In the genomic region with DNA sequence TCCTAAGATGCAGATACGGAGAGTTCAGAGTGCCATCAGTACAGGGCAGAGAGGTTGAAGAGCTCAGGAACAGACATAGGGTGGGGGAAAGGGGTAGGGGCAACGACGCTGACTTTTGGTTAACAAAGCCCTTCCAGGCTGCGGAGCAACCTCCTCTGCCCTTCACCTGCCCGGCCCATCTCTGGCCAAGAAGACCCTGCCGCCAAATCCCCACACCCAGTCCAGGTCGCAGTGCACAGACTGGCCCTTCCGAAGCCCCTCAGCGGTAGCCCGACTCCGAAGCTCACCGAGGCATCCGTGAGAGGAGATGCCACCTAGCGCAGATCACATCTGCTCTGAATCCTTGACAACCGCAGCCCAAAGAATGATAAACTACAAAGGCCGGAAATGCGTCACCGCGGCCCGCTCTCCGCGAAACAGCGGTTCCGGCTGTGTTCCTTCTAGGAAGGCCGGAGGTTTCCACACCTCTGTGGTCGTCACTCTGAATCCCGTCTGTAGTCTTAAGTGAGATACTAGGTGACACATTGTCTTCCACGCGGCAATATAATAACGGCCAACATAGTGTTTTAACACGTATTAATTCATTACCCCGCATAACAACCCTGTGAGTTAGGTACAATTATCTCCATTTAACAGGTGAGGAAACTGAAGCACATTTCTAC, we compare ENCODE assay signal across 8 cellular contexts. TPM values are rescaled to one million over a fixed set of nuclear protein-coding genes. Genes with fewer than 3 reads are reported as not detected.
DNase-seq lines count a peak whose midpoint lies in the region; ATAC-seq and TF ChIP-seq lines count a peak whose summit lies in the region.

ZSCAN23 (minus strand) TSS at position 380 of the 662 bp plus-strand sequence. CDS start 7,225 bp downstream, outside the sequence.

- POLR2A ChIA-PET in CD8-positive, alpha-beta T cell (lab: Charles Lee): interaction anchor here (1.6 kb wide), 1 partner anchor 25 kb away, joined by 3 read pairs; no protein-coding TSS in a partner anchor

- TF ChIP-seq RAD21 in neural cell (conservative IDR thresholded peaks at IDR 0.05): peak; percentile 58

- H3K36me3 ChIP-seq in CD8-positive, alpha-beta T cell (ENCODE audit: insufficient read depth, low read length): no peaks in the 10 kb centered on the region
- H3K36me3 ChIP-seq in RWPE2 (ENCODE audit: low read depth) (no peaks in the 10 kb centered on the region), neural cell (ENCODE audit: insufficient read depth, low read length) (no peaks in the 10 kb centered on the region)

- H3K9me2 ChIP-seq in neural cell (ENCODE audit: insufficient read depth, low read length): no peaks in the 10 kb centered on the region

- no peaks in the 10 kb centered on the region for H3K27me3 ChIP-seq in CD8-positive, alpha-beta T cell (ENCODE audit: insufficient read depth, low read length)
- H3K27me3 ChIP-seq in RWPE2 (ENCODE audit: insufficient read depth, poor library complexity, severe bottlenecking) (no peaks in the 10 kb centered on the region), neural cell (ENCODE audit: insufficient read depth, low read depth, low read length) (no peaks in the 10 kb centered on the region)

- H4K20me1 ChIP-seq in neural cell (ENCODE audit: insufficient read depth): no peaks in the 10 kb centered on the region

- peak; percentile 90 for ATAC-seq in CD8-positive, alpha-beta T cell
- peak; percentile 89 for ATAC-seq in GM21367 (IDR thresholded peaks at IDR 0.05; ENCODE audit: unreplicated experiment)
- ATAC-seq in RWPE2 (ENCODE audit: low read depth): peak; percentile 94
- ATAC-seq in stimulated activated naive CD8-positive, alpha-beta T cell treated with anti-CD3 and anti-CD28 coated beads, Interleukin-15, Interleukin-2, amounts not matched to agents 100 U/mL and 50 U/mL, for 24 hours: peak; percentile 95

- H3K4me1 Mint-ChIP-seq in CD8-positive, alpha-beta T cell (ENCODE audit: low read depth): peaks cover 31% of the 10 kb centered on the region

- peaks cover 24% of the 10 kb centered on the region for H3K79me2 ChIP-seq in neural cell (replicated peaks; ENCODE audit: insufficient read depth, low read length)

- H3K36me3 Mint-ChIP-seq in CD8-positive, alpha-beta T cell: no peaks in the 10 kb centered on the region

- no peaks in the 10 kb centered on the region for H3K9me3 ChIP-seq in CD8-positive, alpha-beta T cell (ENCODE audit: low read length)
- H3K9me3 ChIP-seq in RWPE2 (ENCODE audit: severe bottlenecking) (no peaks in the 10 kb centered on the region), neural cell (ENCODE audit: low read length) (no peaks in the 10 kb centered on the region)

- peak; percentile 69 to 91 (median 80) for DNase-seq in CD8-positive, alpha-beta T cell
- DNase-seq in HUDEP-2 (lab: John Stamatoyannopoulos, UW; ENCODE audit: unreplicated experiment in 76 of 76) (peak in 75 of 76 experiments; percentile 40 to 95 (median 87)), RWPE2 (ENCODE audit: low spot score) (peak; percentile 72), activated gamma-delta T cell (lab: John Stamatoyannopoulos, UW) (peak; percentile 70), foreskin melanocyte (peak; percentile 66)
- peak; percentile 83 for DNase-seq in stimulated activated naive CD8-positive, alpha-beta T cell treated with anti-CD3 and anti-CD28 coated beads, Interleukin-15, Interleukin-2, amounts not matched to agents 100 U/mL and 50 U/mL, for 24 hours

- H3K9me3 Mint-ChIP-seq in CD8-positive, alpha-beta T cell: peaks cover 14% of the 10 kb centered on the region

- H2AFZ ChIP-seq in neural cell (ENCODE audit: low read depth, low read length): peak within 1 kb of the TSS; percentile 85

- peak within 1 kb of the TSS; percentile 63 for H3K4me3 ChIP-seq in CD8-positive, alpha-beta T cell (ENCODE audit: low read depth, low read length)
- H3K4me3 ChIP-seq in RWPE2 (ENCODE audit: severe bottlenecking) (peak within 1 kb of the TSS; percentile 58), neural cell (ENCODE audit: low read length) (peak within 1 kb of the TSS; percentile 77)

- H3K27ac ChIP-seq in CD8-positive, alpha-beta T cell (ENCODE audit: low read depth, low read length): peak within 1 kb of the TSS; percentile 54
- H3K27ac ChIP-seq in RWPE2 (ENCODE audit: poor library complexity, severe bottlenecking): peak within 1 kb of the TSS; percentile 5
- H3K27ac ChIP-seq in neural cell (ENCODE audit: low read length): peak within 1 kb of the TSS; percentile 99

- peak within 1 kb of the TSS; percentile 98 for H3K9ac ChIP-seq in neural cell (ENCODE audit: low read length)

- H3F3A ChIP-seq in neural cell (ENCODE audit: insufficient read depth, low read length, poor library complexity, severe bottlenecking): no peaks in the 10 kb centered on the region

- H3K4me2 ChIP-seq in neural cell (ENCODE audit: low read length): peak within 1 kb of the TSS; percentile 78

- TF ChIP-seq CTCF in CD8-positive, alpha-beta T cell (IDR thresholded peaks at IDR 0.05): no peak
- TF ChIP-seq CTCF in RWPE2 (IDR thresholded peaks at IDR 0.05; ENCODE audit: poor library complexity, severe bottlenecking) (no peak), neural cell (IDR thresholded peaks at IDR 0.05; ENCODE audit: poor library complexity, severe bottlenecking) (peak; percentile 47)

- H3K4me3 Mint-ChIP-seq in CD8-positive, alpha-beta T cell: peak within 1 kb of the TSS; percentile 89

- CTCF ChIA-PET in CD8-positive, alpha-beta T cell (lab: Charles Lee): no interaction called here

- H3K4me1 ChIP-seq in CD8-positive, alpha-beta T cell (ENCODE audit: insufficient read depth, low read length): peaks cover 28% of the 10 kb centered on the region
- H3K4me1 ChIP-seq in RWPE2 (ENCODE audit: insufficient read depth, poor library complexity, severe bottlenecking): peaks cover 7% of the 10 kb centered on the region

- intact Hi-C loops in CD8-positive, alpha-beta T cell (cut with DNase I, micrococcal nuclease): loop anchor here (1.0 to 10.0 kb wide), 5 partner anchors 44 to 191 kb away; partner anchors contain the start of genes ZSCAN12 (in 2 of the 2), GPX5 (in 1 of the 2), ZKSCAN4 (in 1 of the 2) and ZSCAN26 (in 1 of the 2)

- peak; percentile 84 for TF ChIP-seq EP300 in neural cell (conservative IDR thresholded peaks at IDR 0.05; ENCODE audit: poor library complexity, severe bottlenecking)

- peak within 1 kb of the TSS; percentile 89 for H3K27ac Mint-ChIP-seq in CD8-positive, alpha-beta T cell

- H3K27me3 Mint-ChIP-seq in CD8-positive, alpha-beta T cell (ENCODE audit: low read depth): peaks cover 38% of the 10 kb centered on the region

TF ChIP-seq in neural cell, 6 proteins besides CTCF, POLR2A, EP300 and RAD21:
- peak; percentile 74 for TF ChIP-seq MXI1 (conservative IDR thresholded peaks at IDR 0.05; ENCODE audit: poor library complexity, severe bottlenecking)
- peak; percentile 97 for TF ChIP-seq REST (IDR thresholded peaks at IDR 0.05; ENCODE audit: borderline replicate concordance)
- TF ChIP-seq SMC3 (conservative IDR thresholded peaks at IDR 0.05; ENCODE audit: poor library complexity): peak; percentile 65
- TF ChIP-seq POLR2AphosphoS5 (IDR thresholded peaks at IDR 0.05): peak; percentile 100
- no peak for TF ChIP-seq EZH2 (IDR thresholded peaks at IDR 0.05; ENCODE audit: borderline replicate concordance, insufficient read depth, low read length, poor library complexity, severe bottlenecking)
- peak; percentile 98 for TF ChIP-seq TAF1 (IDR thresholded peaks at IDR 0.05; ENCODE audit: low read depth)

RNA-seq across cellular contexts. Expression of gene ZSCAN23, which starts in this region (rescaled TPM):
- not detected for total RNA-seq in CD8-positive, alpha-beta T cell
- 14.7 and 17.4 TPM in 2 replicates for polyA plus RNA-seq in neural cell
- 30.4 and 32.5 TPM in 2 replicates for polyA minus RNA-seq in neural cell

Comparison
In these comparisons a context has a peak if more than half of its experiments do, and no peak if none do; other contexts are left out.
1. Peak in every context shown above with its lines: DNase-seq, ATAC-seq, H3K4me3 ChIP-seq and H3K27ac ChIP-seq.
2. Peak in DNase-seq, ATAC-seq, H3K4me3 ChIP-seq and H3K27ac ChIP-seq in CD8-positive, alpha-beta T cell; RNA of the gene not detected or under 1 TPM.
3. H3K27ac ChIP-seq: peak in every context shown above with its lines; median percentile 99 in neural cell; 54 in CD8-positive, alpha-beta T cell; 5 in RWPE2.